ENCODE assay signal across 31 cellular contexts in the genomic region with DNA sequence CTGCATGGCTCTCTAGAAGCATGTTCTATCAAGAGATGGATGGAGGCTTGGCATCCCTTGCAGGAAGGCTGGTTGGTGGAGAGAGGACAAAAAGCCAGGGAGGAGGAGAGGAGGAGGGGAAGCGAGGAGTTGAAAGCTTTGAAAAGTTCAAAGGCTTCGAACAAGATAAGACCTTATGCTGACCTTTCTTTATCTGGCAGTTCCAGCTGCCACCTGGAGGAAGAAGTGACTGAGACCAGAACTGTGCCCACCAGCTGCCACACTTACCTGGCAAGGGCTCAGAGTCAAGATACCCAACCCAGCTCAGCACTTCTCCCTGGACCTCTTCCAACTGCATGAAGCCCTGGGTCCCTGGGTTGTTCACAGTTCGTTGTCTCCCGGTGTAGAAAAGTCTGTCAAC. TPM values are rescaled to one million over a fixed set of nuclear protein-coding genes. Genes with fewer than 3 reads are reported as not detected.
DNase-seq lines count a peak whose midpoint lies in the region; ATAC-seq and TF ChIP-seq lines count a peak whose summit lies in the region.
"Had no signal": no experiment of that assay in that cellular context is flagged by ENCODE, and none has a peak within 500 bp of the region (broad histone marks: within the 10 kb centered on the region; RNA-seq: fewer than 3 reads in every experiment).

No MANE protein-coding gene starts in this region.

- intact Hi-C loops in left colon (cut with DNase I, micrococcal nuclease) = no loop called here

- H3K4me1 Mint-ChIP-seq in activated naive CD4-positive, alpha-beta T cell treated with anti-CD3 and anti-CD28 coated beads, Interleukin-2, amount 10 ng/mL, durations not matched to agents 7 days and 5 days = no peaks in the 10 kb centered on the region
- H3K4me1 Mint-ChIP-seq: activated CD4-positive, alpha-beta T cell treated with anti-CD3 and anti-CD28 coated beads, Interleukin-2, amount 10 ng/mL, durations not matched to agents 7 days and 5 days; activated CD8-positive, alpha-beta memory T cell treated with anti-CD3 and anti-CD28 coated beads, Interleukin-2, amount 10 ng/mL, durations not matched to agents 7 days and 5 days had no signal

- no peak overlapping the region for H3K27ac Mint-ChIP-seq in activated naive CD4-positive, alpha-beta T cell treated with anti-CD3 and anti-CD28 coated beads, Interleukin-2, amount 10 ng/mL, durations not matched to agents 7 days and 5 days
- H3K27ac Mint-ChIP-seq: activated CD4-positive, alpha-beta T cell treated with anti-CD3 and anti-CD28 coated beads, Interleukin-2, amount 10 ng/mL, durations not matched to agents 7 days and 5 days; activated CD8-positive, alpha-beta memory T cell treated with anti-CD3 and anti-CD28 coated beads, Interleukin-2, amount 10 ng/mL, durations not matched to agents 7 days and 5 days; activated naive CD4-positive, alpha-beta T cell treated with anti-CD3 and anti-CD28 coated beads for 36 hours; activated T-helper 1 cell treated with anti-CD3 and anti-CD28 coated beads, Interleukin-12 subunit alpha, Interleukin-12 subunit beta, Interleukin-2, Interleukin-4 antibody, amounts not matched to agents 30 ng/mL and 10 ng/mL and 1 ng/mL, durations not matched to agents 14 hours and 24 hours and 36 hours; T-helper 2 cell treated with Interferon-gamma antibody and Interleukin-4, amounts not matched to agents 5 μg/mL and 100 μg/mL, for 36 hours had no signal

- peak; percentile 83 for ATAC-seq in left colon
- ATAC-seq: activated CD8-positive, alpha-beta memory T cell treated with anti-CD3 and anti-CD28 coated beads, Interleukin-2, amount 10 ng/mL, durations not matched to agents 7 days and 5 days; effector memory CD8-positive, alpha-beta T cell; esophagus mucosa; naive thymus-derived CD8-positive, alpha-beta T cell; Right ventricle myocardium inferior had no signal

- no peak overlapping the region for H3K4me3 ChIP-seq in BLaER1 treated with 17β-estradiol and CSF1 and Interleukin-3, amounts not matched to agents 10 nM and 100 nM
- H3K4me3 ChIP-seq in GM12865 (ENCODE audit: low read depth, low read length) = no peak overlapping the region
- H3K4me3 ChIP-seq: breast epithelium, skin epidermis, upper lobe of left lung had no signal

- H3K36me3 ChIP-seq in BLaER1 treated with 17β-estradiol and CSF1 and Interleukin-3, amounts not matched to agents 10 nM and 100 nM = no peaks in the 10 kb centered on the region
- H3K36me3 ChIP-seq: breast epithelium, upper lobe of left lung had no signal

- DNase-seq in GM12865 (ENCODE audit: low read depth) (peak; percentile 17), SW480 (ENCODE audit: low spot score) (peak; percentile 55), left colon (peak; percentile 28 to 43), superior temporal gyrus (ENCODE audit: extremely low spot score) (no peak), DMS153 treated with DMSO at 0.1 percent for 48 hours (lab: John Stamatoyannopoulos, UW; ENCODE audit: unreplicated experiment) (no peak)
- DNase-seq in activated naive CD4-positive, alpha-beta T cell treated with anti-CD3 and anti-CD28 coated beads, Interleukin-2, amount 10 ng/mL, durations not matched to agents 7 days and 5 days = no peak
- DNase-seq: activated CD4-positive, alpha-beta T cell treated with anti-CD3 and anti-CD28 coated beads, Interleukin-2, amount 10 ng/mL, durations not matched to agents 7 days and 5 days; activated CD8-positive, alpha-beta memory T cell treated with anti-CD3 and anti-CD28 coated beads, Interleukin-2, amount 10 ng/mL, durations not matched to agents 7 days and 5 days; activated naive CD4-positive, alpha-beta T cell treated with anti-CD3 and anti-CD28 coated beads for 36 hours; C1 segment of cervical spinal cord; effector memory CD8-positive, alpha-beta T cell; foreskin fibroblast; H9; head of caudate nucleus; kidney; midbrain; naive thymus-derived CD8-positive, alpha-beta T cell; NCI-H2029; NCI-H345; NCI-H774; nucleus accumbens; upper lobe of left lung had no signal

- no peak overlapping the region for H3K27ac ChIP-seq in BLaER1 treated with 17β-estradiol and CSF1 and Interleukin-3, amounts not matched to agents 10 nM and 100 nM
- H3K27ac ChIP-seq: breast epithelium, skin epidermis, upper lobe of left lung had no signal

- peak overlapping the region; percentile 2 to 42 (median 12); a peak in 13 of 22 replicates for H3K4me2 ChIP-seq in BLaER1 treated with 17β-estradiol and CSF1 and Interleukin-3, amounts not matched to agents 10 nM and 100 nM

- TF ChIP-seq CTCF in GM12865 (IDR thresholded peaks at IDR 0.05; ENCODE audit: insufficient read depth, low read depth, low read length, missing control alignments) = no peak

- no peaks in the 10 kb centered on the region for H3K36me3 Mint-ChIP-seq in activated naive CD4-positive, alpha-beta T cell treated with anti-CD3 and anti-CD28 coated beads, Interleukin-2, amount 10 ng/mL, durations not matched to agents 7 days and 5 days
- H3K36me3 Mint-ChIP-seq: activated CD8-positive, alpha-beta memory T cell treated with anti-CD3 and anti-CD28 coated beads, Interleukin-2, amount 10 ng/mL, durations not matched to agents 7 days and 5 days; naive thymus-derived CD8-positive, alpha-beta T cell had no signal

- H3K27me3 Mint-ChIP-seq in activated naive CD4-positive, alpha-beta T cell treated with anti-CD3 and anti-CD28 coated beads, Interleukin-2, amount 10 ng/mL, durations not matched to agents 7 days and 5 days = peaks cover 43% of the 10 kb centered on the region

- H4K20me1 ChIP-seq in BLaER1 treated with 17β-estradiol and CSF1 and Interleukin-3, amounts not matched to agents 10 nM and 100 nM = no peaks in the 10 kb centered on the region

- CTCF ChIA-PET in activated naive CD4-positive, alpha-beta T cell treated with anti-CD3 and anti-CD28 coated beads, Interleukin-2, amount 10 ng/mL, durations not matched to agents 7 days and 5 days (lab: Charles Lee) = interaction anchor here (0.9 kb wide), 1 partner anchor 14 kb away, joined by 3 read pairs; no protein-coding TSS in a partner anchor

- H3K9me3 Mint-ChIP-seq in activated naive CD4-positive, alpha-beta T cell treated with anti-CD3 and anti-CD28 coated beads, Interleukin-2, amount 10 ng/mL, durations not matched to agents 7 days and 5 days = no peaks in the 10 kb centered on the region
- H3K9me3 Mint-ChIP-seq: activated CD4-positive, alpha-beta T cell treated with anti-CD3 and anti-CD28 coated beads, Interleukin-2, amount 10 ng/mL, durations not matched to agents 7 days and 5 days; activated naive CD4-positive, alpha-beta T cell treated with anti-CD3 and anti-CD28 coated beads for 36 hours; activated T-helper 1 cell treated with anti-CD3 and anti-CD28 coated beads, Interleukin-12 subunit alpha, Interleukin-12 subunit beta, Interleukin-2, Interleukin-4 antibody, amounts not matched to agents 30 ng/mL and 10 ng/mL and 1 ng/mL, durations not matched to agents 14 hours and 24 hours and 36 hours; effector memory CD8-positive, alpha-beta T cell; H9; naive thymus-derived CD8-positive, alpha-beta T cell; T-helper 2 cell treated with Interferon-gamma antibody and Interleukin-4, amounts not matched to agents 5 μg/mL and 100 μg/mL, for 36 hours had no signal

- H3K4me1 ChIP-seq in BLaER1 treated with 17β-estradiol and CSF1 and Interleukin-3, amounts not matched to agents 10 nM and 100 nM = peaks cover 11 to 63% (median 30%) of the 10 kb centered on the region in 10 experiments; a peak in 18 of 20 replicates
- H3K4me1 ChIP-seq: breast epithelium, Caco-2 had no signal

- H3K4me3 Mint-ChIP-seq in activated naive CD4-positive, alpha-beta T cell treated with anti-CD3 and anti-CD28 coated beads, Interleukin-2, amount 10 ng/mL, durations not matched to agents 7 days and 5 days = no peak overlapping the region
- H3K4me3 Mint-ChIP-seq: activated CD4-positive, alpha-beta T cell treated with anti-CD3 and anti-CD28 coated beads, Interleukin-2, amount 10 ng/mL, durations not matched to agents 7 days and 5 days; activated CD8-positive, alpha-beta memory T cell treated with anti-CD3 and anti-CD28 coated beads, Interleukin-2, amount 10 ng/mL, durations not matched to agents 7 days and 5 days; activated naive CD4-positive, alpha-beta T cell treated with anti-CD3 and anti-CD28 coated beads for 36 hours; activated T-helper 1 cell treated with anti-CD3 and anti-CD28 coated beads, Interleukin-12 subunit alpha, Interleukin-12 subunit beta, Interleukin-2, Interleukin-4 antibody, amounts not matched to agents 30 ng/mL and 10 ng/mL and 1 ng/mL, durations not matched to agents 14 hours and 24 hours and 36 hours; effector memory CD8-positive, alpha-beta T cell; H9; naive thymus-derived CD8-positive, alpha-beta T cell; T-helper 2 cell treated with Interferon-gamma antibody and Interleukin-4, amounts not matched to agents 5 μg/mL and 100 μg/mL, for 36 hours had no signal

- peak overlapping the region in 1 of 11 experiments; percentile 25; a peak in 1 of 22 replicates for H3K9ac ChIP-seq in BLaER1 treated with 17β-estradiol and CSF1 and Interleukin-3, amounts not matched to agents 10 nM and 100 nM

- H3K27me3 ChIP-seq in BLaER1 treated with 17β-estradiol and CSF1 and Interleukin-3, amounts not matched to agents 10 nM and 100 nM = no peaks in the 10 kb centered on the region
- H3K27me3 ChIP-seq: breast epithelium, upper lobe of left lung had no signal

- no peaks in the 10 kb centered on the region for H3K9me3 ChIP-seq in BLaER1 treated with 17β-estradiol and CSF1 and Interleukin-3, amounts not matched to agents 10 nM and 100 nM (replicated peaks in 1 of 11)
- H3K9me3 ChIP-seq: breast epithelium, Caco-2, upper lobe of left lung had no signal

RNA-seq across cellular contexts. Expression of a gene that starts 14.8 kb away (rescaled TPM):
- total RNA-seq in left colon = 10 to 100 TPM in 1 of 2 donors, 1 to 10 TPM in 1; 7.4 to 21.7 TPM
- total RNA-seq: activated CD4-positive, alpha-beta T cell treated with anti-CD3 and anti-CD28 coated beads, Interleukin-2, amount 10 ng/mL, durations not matched to agents 7 days and 5 days; activated CD8-positive, alpha-beta memory T cell treated with anti-CD3 and anti-CD28 coated beads, Interleukin-2, amount 10 ng/mL, durations not matched to agents 7 days and 5 days; activated naive CD4-positive, alpha-beta T cell treated with anti-CD3 and anti-CD28 coated beads for 36 hours; activated T-helper 1 cell treated with anti-CD3 and anti-CD28 coated beads, Interleukin-12 subunit alpha, Interleukin-12 subunit beta, Interleukin-2, Interleukin-4 antibody, amounts not matched to agents 30 ng/mL and 10 ng/mL and 1 ng/mL, durations not matched to agents 14 hours and 24 hours and 36 hours; Caco-2; H9; kidney; naive thymus-derived CD8-positive, alpha-beta T cell; pulmonary artery endothelial cell; Right ventricle myocardium inferior had no signal

RNA-seq across cellular contexts. Expression of a gene that starts 26.8 kb away (rescaled TPM):
- under 1 TPM in 1 of 2 donors, not detected in 1; 0.78 TPM for total RNA-seq in left colon
- total RNA-seq: activated CD4-positive, alpha-beta T cell treated with anti-CD3 and anti-CD28 coated beads, Interleukin-2, amount 10 ng/mL, durations not matched to agents 7 days and 5 days; activated CD8-positive, alpha-beta memory T cell treated with anti-CD3 and anti-CD28 coated beads, Interleukin-2, amount 10 ng/mL, durations not matched to agents 7 days and 5 days; activated naive CD4-positive, alpha-beta T cell treated with anti-CD3 and anti-CD28 coated beads for 36 hours; activated T-helper 1 cell treated with anti-CD3 and anti-CD28 coated beads, Interleukin-12 subunit alpha, Interleukin-12 subunit beta, Interleukin-2, Interleukin-4 antibody, amounts not matched to agents 30 ng/mL and 10 ng/mL and 1 ng/mL, durations not matched to agents 14 hours and 24 hours and 36 hours; Caco-2; esophagus mucosa; naive thymus-derived CD8-positive, alpha-beta T cell; pulmonary artery endothelial cell; Right ventricle myocardium inferior had no signal

Comparison
In these comparisons a context has a peak if more than half of its experiments do, and no peak if none do; other contexts are left out.
1. DNase-seq: peak in GM12865 (single experiment), SW480 (single experiment) and left colon (2 of 2); none in activated naive CD4-positive, alpha-beta T cell treated with anti-CD3 and anti-CD28 coated beads, Interleukin-2, amount 10 ng/mL, durations not matched to agents 7 days and 5 days (single experiment), superior temporal gyrus (single experiment) and DMS153 treated with DMSO at 0.1 percent for 48 hours (single experiment).